Comparison of ENCODE assay signal across 8 cellular contexts in genomic region chr20:64078934-64079272, GRCh38. TPM values are rescaled to one million over a fixed set of nuclear protein-coding genes. Genes with fewer than 3 reads are reported as not detected.
A peak's percentile ranks its signal among the peaks of the same experiment; 100 is the strongest.
DNase-seq lines count a peak whose midpoint lies in the region; TF ChIP-seq lines count a peak whose summit lies in the region.

No MANE protein-coding gene starts in this region.

- H3K4me1 ChIP-seq in CD8-positive, alpha-beta memory T cell (ENCODE audit: insufficient read depth, low read length) = peaks cover 36% of the 10 kb centered on the region
- H3K4me1 ChIP-seq in Peyer's patch (peaks cover 0 to 34% (median 19%) of the 10 kb centered on the region in 4 donors), esophagus (ENCODE audit: control insufficient read depth in 2 of 2, insufficient read depth in 2 of 2, low read length in 1 of 2) (peaks cover 5 to 24% of the 10 kb centered on the region in 2 donors), parathyroid adenoma (peaks cover 20% of the 10 kb centered on the region)

- no peaks in the 10 kb centered on the region for H3K9me3 ChIP-seq in CD8-positive, alpha-beta memory T cell (ENCODE audit: low read length)
- H3K9me3 ChIP-seq in Peyer's patch (no peaks in the 10 kb centered on the region), esophagus (ENCODE audit: control insufficient read depth in 2 of 2, insufficient read depth in 1 of 2, low read depth in 1 of 2, low read length in 1 of 2) (peaks cover 0 to 3% of the 10 kb centered on the region in 2 donors), parathyroid adenoma (ENCODE audit: control insufficient read depth, low read length) (no peaks in the 10 kb centered on the region)

- TF ChIP-seq CTCF in Peyer's patch (IDR thresholded peaks at IDR 0.05) (no peak), parathyroid adenoma (IDR thresholded peaks at IDR 0.05) (no peak)

- no peak for DNase-seq in CD8-positive, alpha-beta memory T cell
- no peak for DNase-seq in Peyer's patch
- no peak for DNase-seq in kidney tubule cell (ENCODE audit: low spot score)
- no peak for DNase-seq in SKM-1 treated with dmso at 0.1 percent for 144 hours (lab: John Stamatoyannopoulos, UW; ENCODE audit: unreplicated experiment)
- DNase-seq in DMS153 treated with DMSO at 0.1 percent for 48 hours (lab: John Stamatoyannopoulos, UW; ENCODE audit: unreplicated experiment) = no peak
- DNase-seq in retina = no peak

- peak overlapping the region; percentile 86 for H2AFZ ChIP-seq in parathyroid adenoma

- H3K36me3 ChIP-seq in CD8-positive, alpha-beta memory T cell (ENCODE audit: insufficient read depth, low read length) = peaks cover 7% of the 10 kb centered on the region
- peaks cover 0 to 12% (median 0%) of the 10 kb centered on the region in 3 donors for H3K36me3 ChIP-seq in Peyer's patch
- peaks cover 1 to 18% of the 10 kb centered on the region in 2 donors for H3K36me3 ChIP-seq in esophagus (ENCODE audit: control insufficient read depth in 2 of 2, insufficient read depth in 2 of 2, low read length in 1 of 2)
- H3K36me3 ChIP-seq in parathyroid adenoma (ENCODE audit: control insufficient read depth, insufficient read depth, low read length) = no peaks in the 10 kb centered on the region

- H3K9me3 Mint-ChIP-seq in CD8-positive, alpha-beta memory T cell = no peaks in the 10 kb centered on the region

- peak overlapping the region; percentile 81 for H3K27ac ChIP-seq in CD8-positive, alpha-beta memory T cell (ENCODE audit: low read depth, low read length)
- H3K27ac ChIP-seq in Peyer's patch (peak overlapping the region; percentile 73 to 95 (median 82)), esophagus (ENCODE audit: low read depth in 2 of 2, low read length in 1 of 2) (peak overlapping the region; percentile 34 to 79), parathyroid adenoma (peak overlapping the region; percentile 33)

- H3K4me1 Mint-ChIP-seq in CD8-positive, alpha-beta memory T cell = peaks cover 11 to 60% (median 27%) of the 10 kb centered on the region in 3 donors

- no peaks in the 10 kb centered on the region for H3K27me3 ChIP-seq in CD8-positive, alpha-beta memory T cell (ENCODE audit: insufficient read depth, low read length, poor library complexity, severe bottlenecking)
- peaks cover 0 to 5% of the 10 kb centered on the region in 2 donors for H3K27me3 ChIP-seq in Peyer's patch
- no peaks in the 10 kb centered on the region for H3K27me3 ChIP-seq in esophagus (ENCODE audit: control insufficient read depth in 1 of 2, insufficient read depth in 2 of 2, low read length in 2 of 2)
- H3K27me3 ChIP-seq in parathyroid adenoma (ENCODE audit: control insufficient read depth, insufficient read depth, low read length) = no peaks in the 10 kb centered on the region

- H3K27ac Mint-ChIP-seq in CD8-positive, alpha-beta memory T cell = peak overlapping the region; percentile 72 to 95 (median 89)

- H3K79me2 ChIP-seq in parathyroid adenoma = no peaks in the 10 kb centered on the region

- H3K36me3 Mint-ChIP-seq in CD8-positive, alpha-beta memory T cell = peaks cover 0 to 20% (median 0%) of the 10 kb centered on the region in 3 donors

- H3K27me3 Mint-ChIP-seq in CD8-positive, alpha-beta memory T cell = no peaks in the 10 kb centered on the region

- H3K9ac ChIP-seq in parathyroid adenoma = peak overlapping the region; percentile 67

- H3K4me3 ChIP-seq in CD8-positive, alpha-beta memory T cell (ENCODE audit: low read length) = peak overlapping the region; percentile 81
- peak overlapping the region; percentile 63 to 81 (median 75) for H3K4me3 ChIP-seq in Peyer's patch
- peak overlapping the region; percentile 69 to 70 for H3K4me3 ChIP-seq in esophagus (ENCODE audit: low read depth in 1 of 2, low read length in 2 of 2)
- peak overlapping the region; percentile 73 for H3K4me3 ChIP-seq in parathyroid adenoma (ENCODE audit: low read depth, low read length)

- 8 to 11% methylated on average over 4 of the region's 4 CpGs for WGBS in esophagus, 2 donors

- H3K4me3 Mint-ChIP-seq in CD8-positive, alpha-beta memory T cell = peak overlapping the region; percentile 83 to 93 (median 89)

- POLR2A ChIA-PET in CD8-positive, alpha-beta memory T cell (lab: Charles Lee) = interaction anchor here (0.6 to 2.1 kb wide), 6 partner anchors 9 to 558 kb away, joined by 3 to 6 read pairs (median 3); partner anchors contain the start of genes PPDPF and TCEA2

- no peak for TF ChIP-seq POLR2A in Peyer's patch (IDR thresholded peaks at IDR 0.05)

- CTCF ChIA-PET in CD8-positive, alpha-beta memory T cell (lab: Charles Lee) = interaction anchor here (0.8 to 4.8 kb wide), 5 partner anchors 9 to 582 kb away, joined by 3 to 34 read pairs (median 5); partner anchors contain the start of gene PRPF6

- peak overlapping the region; percentile 96 for H3K4me2 ChIP-seq in parathyroid adenoma (ENCODE audit: low read length)

RNA-seq across cellular contexts. Expression of gene RGS19, which starts 0.4 kb away (rescaled TPM):
- total RNA-seq in CD8-positive, alpha-beta memory T cell = 10 to 100 TPM; 35.3 to 36.9 TPM
- polyA plus RNA-seq in CD8-positive, alpha-beta memory T cell = 120 TPM
- total RNA-seq in Peyer's patch = 10 to 100 TPM in 1 of 4 donors, 1 to 10 TPM in 3; 3.3 to 39.6 (median 6.8) TPM
- polyA plus RNA-seq in esophagus = 1 to 10 TPM; 5.0 to 8.7 TPM

RNA-seq across cellular contexts. Expression of gene OPRL1, which starts 1.0 kb away (rescaled TPM):
- total RNA-seq in CD8-positive, alpha-beta memory T cell = under 1 TPM; 0.38 to 0.44 TPM
- 0.49 TPM for polyA plus RNA-seq in CD8-positive, alpha-beta memory T cell
- under 1 TPM in 1 of 4 donors, not detected in 3; 0.27 TPM for total RNA-seq in Peyer's patch
- polyA plus RNA-seq in esophagus = under 1 TPM; 0.13 to 0.14 TPM

RNA-seq across cellular contexts. Expression of gene LKAAEAR1, which starts 5.3 kb away (rescaled TPM):
- under 1 TPM; 0.29 to 0.39 TPM for total RNA-seq in CD8-positive, alpha-beta memory T cell
- polyA plus RNA-seq in CD8-positive, alpha-beta memory T cell = 1.2 TPM
- total RNA-seq in Peyer's patch = not detected
- under 1 TPM in 1 of 2 donors, not detected in 1; 0.09 TPM for polyA plus RNA-seq in esophagus

RNA-seq across cellular contexts. Expression of gene TCEA2, which starts 15.9 kb away (rescaled TPM):
- total RNA-seq in CD8-positive, alpha-beta memory T cell = 10 to 100 TPM; 24.2 to 24.5 TPM
- polyA plus RNA-seq in CD8-positive, alpha-beta memory T cell = 30.9 TPM
- total RNA-seq in Peyer's patch = 10 to 100 TPM in 2 of 4 donors, 1 to 10 TPM in 2; 4.7 to 19.8 (median 8.3) TPM
- polyA plus RNA-seq in esophagus = 10 to 100 TPM; 14.8 to 15.3 TPM

RNA-seq across cellular contexts. Expression of gene NPBWR2, which starts 28.5 kb away (rescaled TPM):
- not detected for total RNA-seq in CD8-positive, alpha-beta memory T cell
- not detected for polyA plus RNA-seq in CD8-positive, alpha-beta memory T cell
- total RNA-seq in Peyer's patch = not detected
- polyA plus RNA-seq in esophagus = not detected
